Comparison of ENCODE assay signal across 8 cellular contexts in genomic region chr5:115599502-115599901, GRCh38. TPM values are rescaled to one million over a fixed set of nuclear protein-coding genes. Genes with fewer than 3 reads are reported as not detected.
DNase-seq lines count a peak whose midpoint lies in the region; ATAC-seq and TF ChIP-seq lines count a peak whose summit lies in the region.

No MANE protein-coding gene starts in this region.

- no peak overlapping the region for H3K4me3 Mint-ChIP-seq in chondrocyte (ENCODE audit: unreplicated experiment)

- no peak overlapping the region for H3K23ac ChIP-seq in trophoblast cell (ENCODE audit: low read length)

- DNase-seq in NCI-H345 (lab: John Stamatoyannopoulos, UW) (peak; percentile 1), NCI-H345 treated with DMSO at 0.1 percent for 48 hours (lab: John Stamatoyannopoulos, UW; ENCODE audit: unreplicated experiment) (no peak), chondrocyte (ENCODE audit: low spot score) (no peak), trophoblast cell (peak; percentile 68 to 83), foreskin keratinocyte (no peak), COLO829 (ENCODE audit: low spot score) (no peak)

- H3K27me3 ChIP-seq in trophoblast cell (ENCODE audit: insufficient read depth, low read length) (no peaks in the 10 kb centered on the region), foreskin keratinocyte (no peaks in the 10 kb centered on the region)

- H3K9me3 Mint-ChIP-seq in chondrocyte (ENCODE audit: low read depth): no peaks in the 10 kb centered on the region

- peaks cover 3% of the 10 kb centered on the region for H3K79me2 ChIP-seq in trophoblast cell (ENCODE audit: control insufficient read depth, insufficient read depth, low read length, poor library complexity)

- H3K79me1 ChIP-seq in trophoblast cell (ENCODE audit: low read length): peaks cover 5% of the 10 kb centered on the region

- no peak overlapping the region for H4K12ac ChIP-seq in trophoblast cell (ENCODE audit: low read depth, low read length)

- no peak overlapping the region for H3K9ac ChIP-seq in trophoblast cell (ENCODE audit: low read length)

- no peak overlapping the region for H3K4me3 ChIP-seq in trophoblast cell (ENCODE audit: low read depth, low read length)

- peaks cover 52% of the 10 kb centered on the region for H3K4me1 Mint-ChIP-seq in chondrocyte (ENCODE audit: low read depth)

- H3K9me3 ChIP-seq in trophoblast cell (ENCODE audit: insufficient read depth, low read depth, low read length): no peaks in the 10 kb centered on the region

- H3K36me3 ChIP-seq in trophoblast cell (ENCODE audit: control insufficient read depth in 1 of 2, insufficient read depth in 2 of 2, low read length in 2 of 2): peaks cover 0 to 3% of the 10 kb centered on the region in 2 experiments

- H3K4ac ChIP-seq in trophoblast cell (ENCODE audit: low read depth, low read length): no peak overlapping the region

- no peak overlapping the region for H3K4me2 ChIP-seq in trophoblast cell (ENCODE audit: low read length)

- no peak overlapping the region for H3K14ac ChIP-seq in trophoblast cell (ENCODE audit: low read length)

- H3K36me3 Mint-ChIP-seq in chondrocyte (ENCODE audit: low read depth): peaks cover 2% of the 10 kb centered on the region

- H4K91ac ChIP-seq in trophoblast cell (ENCODE audit: low read depth, low read length): no peak overlapping the region

- ATAC-seq in HG03175 (IDR thresholded peaks at IDR 0.05; ENCODE audit: unreplicated experiment) (peak; percentile 33), foreskin keratinocyte (no peak), HG03045 (IDR thresholded peaks at IDR 0.05; ENCODE audit: unreplicated experiment) (no peak)

- no CpG with 5 or more reads among the region's 1 CpG for WGBS in trophoblast cell (ENCODE audit: extremely low coverage, insufficient coverage, insufficient read length)

- TF ChIP-seq CTCF in chondrocyte (IDR thresholded peaks at IDR 0.05) (no peak), foreskin keratinocyte (conservative IDR thresholded peaks at IDR 0.05) (no peak)

- H2AFZ ChIP-seq in trophoblast cell (ENCODE audit: insufficient read depth, low read length, poor library complexity): no peak overlapping the region

- no peak overlapping the region for H2AK5ac ChIP-seq in trophoblast cell (ENCODE audit: low read length)

- no peak overlapping the region for H2BK5ac ChIP-seq in trophoblast cell (ENCODE audit: low read depth, low read length, poor library complexity)

- no peak overlapping the region for H2BK12ac ChIP-seq in trophoblast cell (ENCODE audit: low read length)

- H3K27ac Mint-ChIP-seq in chondrocyte (ENCODE audit: unreplicated experiment): peak overlapping the region; percentile 72

- no peak overlapping the region for H4K8ac ChIP-seq in trophoblast cell (ENCODE audit: low read depth, low read length)

- H2BK120ac ChIP-seq in trophoblast cell (ENCODE audit: insufficient read depth, low read length, poor library complexity): no peak overlapping the region

- no peak overlapping the region for H3K18ac ChIP-seq in trophoblast cell (ENCODE audit: low read length)

- H3K27me3 Mint-ChIP-seq in chondrocyte (ENCODE audit: low read depth): no peaks in the 10 kb centered on the region

- H3K4me1 ChIP-seq in trophoblast cell (ENCODE audit: control insufficient read depth in 1 of 2, insufficient read depth in 2 of 2, low read length in 2 of 2): peaks cover 3 to 7% of the 10 kb centered on the region in 2 experiments
- H3K4me1 ChIP-seq in foreskin keratinocyte: peaks cover 7% of the 10 kb centered on the region

- no peak overlapping the region for H3K27ac ChIP-seq in trophoblast cell (ENCODE audit: low read depth, low read length)
- H3K27ac ChIP-seq in foreskin keratinocyte: no peak overlapping the region

RNA-seq across cellular contexts. Expression of gene TICAM2, which starts 2.8 kb away (rescaled TPM):
- total RNA-seq in chondrocyte (3.2 to 4.7 TPM (median 4.0 TPM) in 3 replicates), foreskin keratinocyte (1.2 and 1.4 TPM in 2 replicates)
- 0.33 and 0.44 TPM in 2 replicates for polyA plus RNA-seq in trophoblast cell (2013)
- 2.0 and 2.5 TPM in 2 replicates for polyA plus RNA-seq in foreskin keratinocyte

RNA-seq across cellular contexts. Expression of gene TMED7, which starts 26.3 kb away (rescaled TPM):
- total RNA-seq in chondrocyte (122 to 146 TPM (median 132 TPM) in 3 replicates), foreskin keratinocyte (92.7 and 104 TPM in 2 replicates)
- 66.0 and 66.5 TPM in 2 replicates for polyA plus RNA-seq in trophoblast cell (2013)
- 33.2 and 34.6 TPM in 2 replicates for polyA plus RNA-seq in foreskin keratinocyte

RNA-seq across cellular contexts. Expression of gene FEM1C, which starts 54.9 kb away (rescaled TPM):
- 14.8 to 15.4 TPM (median 14.8 TPM) in 3 replicates for total RNA-seq in chondrocyte
- polyA plus RNA-seq in trophoblast cell (2013): 6.8 and 7.1 TPM in 2 replicates
- total RNA-seq in foreskin keratinocyte: 11.0 and 11.8 TPM in 2 replicates
- polyA plus RNA-seq in foreskin keratinocyte: 2.8 and 3.4 TPM in 2 replicates

Comparison
In these comparisons a context has a peak if more than half of its experiments do, and no peak if none do; other contexts are left out.
1. DNase-seq: peak in NCI-H345 (single experiment) and trophoblast cell (2 of 2); none in NCI-H345 treated with DMSO at 0.1 percent for 48 hours (single experiment), chondrocyte (single experiment), foreskin keratinocyte (0 of 2) and COLO829 (single experiment).